In the genomic region with DNA sequence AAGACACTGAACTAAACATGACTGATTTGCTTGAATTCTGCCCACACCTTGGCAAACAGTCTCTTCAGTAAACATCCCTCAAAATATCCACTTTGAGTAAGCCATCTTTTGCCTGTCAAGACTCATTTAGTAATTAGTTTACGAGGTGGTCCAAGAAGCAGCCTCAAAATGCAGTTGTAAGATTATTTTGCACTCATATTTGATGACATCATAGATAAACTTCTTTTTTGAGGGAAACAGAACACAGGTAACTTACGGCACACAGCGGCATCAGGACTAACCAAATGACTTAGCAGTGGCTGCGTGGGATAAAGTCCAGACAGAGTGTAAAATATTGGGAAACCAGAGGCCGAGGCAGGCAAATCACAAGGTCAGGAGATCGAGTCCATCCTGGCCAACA, we compare ENCODE assay signal across 26 cellular contexts.
"Had no signal": no experiment of that assay in that cellular context is flagged by ENCODE, and none has a peak within 500 bp of the region (broad histone marks: within the 10 kb centered on the region; RNA-seq: fewer than 3 reads in every experiment).

No MANE protein-coding gene starts in this region.

- H3K9me3 ChIP-seq: ovary, psoas muscle, spleen, suprapubic skin, testis, tibial artery, transverse colon, upper lobe of right lung, uterus had no signal

- H3K36me3 ChIP-seq: neural progenitor cell, ovary, spleen, suprapubic skin, tibial artery, transverse colon, upper lobe of right lung, uterus had no signal

- H3K4me3 ChIP-seq: neural progenitor cell, ovary, psoas muscle, skin epidermis, smooth muscle cell, spleen, suprapubic skin, testis, tibial artery, transverse colon, upper lobe of right lung, uterus had no signal

- DNase-seq: naive thymus-derived CD4-positive, alpha-beta T cell; natural killer cell; occipital lobe; ovary; posterior cingulate gyrus; psoas muscle; right cardiac atrium; spleen; stimulated activated CD4-positive, alpha-beta T cell treated with anti-CD3 and anti-CD28 coated beads, Interleukin-12 subunit alpha, Interleukin-12 subunit beta, amount 100 ng/mL, for 4 hours; stimulated activated CD4-positive, alpha-beta T cell treated with anti-CD3 and anti-CD28 coated beads, Interleukin-2, amount 100 ng/mL, for 24 hours; stimulated activated CD4-positive, alpha-beta T cell treated with anti-CD3 and anti-CD28 coated beads, Interleukin-2, amount 100 ng/mL, for 48 hours; stimulated activated CD4-positive, alpha-beta T cell treated with anti-CD3 and anti-CD28 coated beads, Interleukin-4, amount 100 ng/mL, for 24 hours; stimulated activated naive B cell treated with anti-CD40 and anti-IgM and Interleukin-4, amounts not matched to agents 10 μg/mL and 1 μg/mL and 100 μg/mL, for 72 hours; stimulated activated naive CD8-positive, alpha-beta T cell treated with anti-CD3 and anti-CD28 coated beads, Interleukin-15, amount 100 ng/mL, for 72 hours; stimulated activated naive CD8-positive, alpha-beta T cell treated with anti-CD3 and anti-CD28 coated beads, Interleukin-15, Interleukin-2, amounts not matched to agents 100 U/mL and 50 U/mL, for 24 hours; substantia nigra; testis; tibial artery; transverse colon; upper lobe of right lung; uterus had no signal

- H3K4me1 ChIP-seq: parathyroid adenoma, psoas muscle, spleen, suprapubic skin, testis, transverse colon, upper lobe of right lung, uterus had no signal

- H3K27ac ChIP-seq: neural progenitor cell, ovary, parathyroid adenoma, psoas muscle, skin epidermis, spleen, suprapubic skin, testis, tibial artery, transverse colon, upper lobe of right lung, uterus had no signal

- H3K27me3 ChIP-seq: neural progenitor cell, ovary, testis had no signal

- H3K9ac ChIP-seq: neural progenitor cell, parathyroid adenoma had no signal

- H3K4me2 ChIP-seq: neural progenitor cell, smooth muscle cell had no signal
